1 cellular context compared by ENCODE assay signal in genomic region chr15:101251830-101252820, GRCh38.
A peak's percentile ranks its signal among the peaks of the same experiment; 100 is the strongest.
TF ChIP-seq lines count a peak whose summit lies in the region.

Gene CHSY1, minus strand, starts transcription at chr15:101252048. Its CDS starts 592 bp downstream, at chr15:101251456.

TF ChIP-seq in GM12878, 131 proteins besides CTCF, POLR2A, EP300 and RAD21 (continued from another document):
- TF ChIP-seq RAD51 (IDR thresholded peaks at IDR 0.05) (0 out of 2 replicates have a peak, but pooled peaks have one; percentile 30), ASH2L (IDR thresholded peaks at IDR 0.05; ENCODE audit: borderline replicate concordance, low read depth) (0 out of 2 replicates have a peak, but pooled peaks have one; percentile 31), POLR2AphosphoS2 (IDR thresholded peaks at IDR 0.05; ENCODE audit: low read depth, low read length) (no peak; the same call in 1 of the 2 replicates), SMC3 (IDR thresholded peaks at IDR 0.05; ENCODE audit: borderline replicate concordance, low read length) (0 out of 2 replicates have a peak, but pooled peaks have one; percentile 3), SUZ12 (IDR thresholded peaks at IDR 0.05; ENCODE audit: unreplicated experiment) (no peak), SIX5 (IDR thresholded peaks at IDR 0.05; ENCODE audit: low read depth, low read length, severe bottlenecking) (no peak), CREM (IDR thresholded peaks at IDR 0.05; ENCODE audit: low read depth) (peak; percentile 86), EZH2 (IDR thresholded peaks at IDR 0.05; ENCODE audit: borderline replicate concordance, control insufficient read depth, low read depth, low read length) (no peak), POLR2AphosphoS5 (IDR thresholded peaks at IDR 0.05; ENCODE audit: low read length) (peak; percentile 81), ELK1 (IDR thresholded peaks at IDR 0.05; ENCODE audit: low read depth, low read length) (no peak), ATF3 (IDR thresholded peaks at IDR 0.05; ENCODE audit: borderline replicate concordance, extremely low read depth, low read depth, low read length) (0 out of 2 replicates have a peak, but pooled peaks have one; percentile 28), USF2 (IDR thresholded peaks at IDR 0.05; ENCODE audit: borderline replicate concordance, low read depth, low read length) (peak; percentile 54), ZBED1 (IDR thresholded peaks at IDR 0.05; ENCODE audit: borderline replicate concordance) (no peak), GATAD2B (conservative IDR thresholded peaks at IDR 0.05; ENCODE audit: low read depth) (peak; percentile 98), RB1 (IDR thresholded peaks at IDR 0.05; ENCODE audit: borderline replicate concordance) (peak; percentile 67; the same call in 1 of the 2 replicates), BCL3 (IDR thresholded peaks at IDR 0.05; ENCODE audit: borderline replicate concordance, insufficient read depth, low read depth, low read length, poor library complexity, severe bottlenecking) (no peak), MLLT1 (IDR thresholded peaks at IDR 0.05) (0 out of 2 replicates have a peak, but pooled peaks have one; percentile 11), RUNX3 (IDR thresholded peaks at IDR 0.05; ENCODE audit: low read length) (peak; percentile 63), NFXL1 (IDR thresholded peaks at IDR 0.05; ENCODE audit: borderline replicate concordance) (0 out of 2 replicates have a peak, but pooled peaks have one; percentile 43), HDAC6 (IDR thresholded peaks at IDR 0.05; ENCODE audit: unreplicated experiment) (no peak), CREB1 (IDR thresholded peaks at IDR 0.05; ENCODE audit: low read depth) (peak; percentile 88), SREBF1 (IDR thresholded peaks at IDR 0.05; ENCODE audit: low read length) (no peak), MYC (IDR thresholded peaks at IDR 0.05; ENCODE audit: insufficient read depth, insufficient read length, insufficient replicate concordance, low read length, severe bottlenecking) (peak; percentile 38), BHLHE40 (IDR thresholded peaks at IDR 0.05; ENCODE audit: borderline replicate concordance in 1 of 2, low read depth in 2 of 2, low read length in 1 of 2) (peak; percentile 80 to 97; a peak in 3 of 4 replicates), CHD2 (IDR thresholded peaks at IDR 0.05; ENCODE audit: borderline replicate concordance, low read depth, low read length) (peak; percentile 75; the same call in 1 of the 2 replicates), ZNF687 (IDR thresholded peaks at IDR 0.05) (0 out of 2 replicates have a peak, but pooled peaks have one; percentile 15), DPF2 (IDR thresholded peaks at IDR 0.05) (peak; percentile 89; the same call in 1 of the 2 replicates), PAX5 (IDR thresholded peaks at IDR 0.05; ENCODE audit: borderline replicate concordance, low read depth, low read length) (peak; percentile 24; the same call in 1 of the 2 replicates), ZSCAN29 (IDR thresholded peaks at IDR 0.05) (no peak; the same call in 1 of the 2 replicates), SMAD1 (IDR thresholded peaks at IDR 0.05; ENCODE audit: low read depth, partially characterized antibody) (no peak), YY1 (IDR thresholded peaks at IDR 0.05; ENCODE audit: low read depth, low read length) (peak; percentile 87; the same call in 1 of the 2 replicates), EGR1 (IDR thresholded peaks at IDR 0.05; ENCODE audit: borderline replicate concordance in 1 of 2, low read depth in 2 of 2, low read length in 2 of 2) (peak in 1 of 2 experiments; percentile 76; a peak in 1 of 3 replicates), GABPA (IDR thresholded peaks at IDR 0.05; ENCODE audit: low read depth) (no peak), LARP7 (IDR thresholded peaks at IDR 0.05) (peak; percentile 82), ZNF384 (IDR thresholded peaks at IDR 0.05; ENCODE audit: borderline replicate concordance, low read depth, low read length) (peak; percentile 98), TAF1 (IDR thresholded peaks at IDR 0.05; ENCODE audit: borderline replicate concordance, low read depth, low read length) (peak; percentile 82; the same call in 1 of the 2 replicates), RFX5 (IDR thresholded peaks at IDR 0.05; ENCODE audit: low read depth, low read length) (no peak), SP1 (IDR thresholded peaks at IDR 0.05; ENCODE audit: low read depth, low read length) (peak; percentile 72), USF1 (IDR thresholded peaks at IDR 0.05; ENCODE audit: borderline replicate concordance, extremely low read length, insufficient read depth, low read depth, low read length) (peak; percentile 68), RCOR1 (conservative IDR thresholded peaks at IDR 0.05; ENCODE audit: low read depth, low read length) (no peak), CHD1 (IDR thresholded peaks at IDR 0.05; ENCODE audit: low read depth, low read length) (no peak), SMARCA5 (IDR thresholded peaks at IDR 0.05) (peak; percentile 16; the same call in 1 of the 2 replicates), MXI1 (IDR thresholded peaks at IDR 0.05; ENCODE audit: low read depth, low read length) (peak; percentile 79), ATF7 (IDR thresholded peaks at IDR 0.05; ENCODE audit: low read depth) (no peak), MEF2B (IDR thresholded peaks at IDR 0.05; ENCODE audit: partially characterized antibody, poor library complexity, severe bottlenecking) (no peak), JUND (IDR thresholded peaks at IDR 0.05; ENCODE audit: low read depth, low read length) (no peak), MAX (IDR thresholded peaks at IDR 0.05; ENCODE audit: low read depth, low read length) (no peak), NFIC (IDR thresholded peaks at IDR 0.05; ENCODE audit: low read depth, low read length) (no peak), TBL1XR1 (IDR thresholded peaks at IDR 0.05; ENCODE audit: low read depth, low read length) (no peak), NKRF (conservative IDR thresholded peaks at IDR 0.05) (peak; percentile 78), BCL11A (IDR thresholded peaks at IDR 0.05; ENCODE audit: low read depth, low read length) (0 out of 2 replicates have a peak, but pooled peaks have one; percentile 26), NR2F1 (conservative IDR thresholded peaks at IDR 0.05) (peak; percentile 51; the same call in 1 of the 2 replicates), ZNF274 (IDR thresholded peaks at IDR 0.05; ENCODE audit: insufficient read depth, insufficient read length) (no peak)
